In genomic region chr6:144659202-144659731, GRCh38 we compare ENCODE assay signal across 9 cellular contexts.
DNase-seq lines count a peak whose midpoint lies in the region; ATAC-seq and TF ChIP-seq lines count a peak whose summit lies in the region.
"Had no signal": no experiment of that assay in that cellular context is flagged by ENCODE, and none has a peak within 500 bp of the region (broad histone marks: within the 10 kb centered on the region; RNA-seq: fewer than 3 reads in every experiment).

No MANE protein-coding gene starts in this region.

- H3K27ac ChIP-seq in KOPT-K1 (ENCODE audit: low read depth, low read length, poor library complexity, severe bottlenecking) (peak overlapping the region; percentile 65), upper lobe of right lung (peak overlapping the region; percentile 33), sigmoid colon (no peak overlapping the region)

- no peak for TF ChIP-seq EP300 in sigmoid colon (IDR thresholded peaks at IDR 0.05)

- no peak for TF ChIP-seq POLR2A in sigmoid colon (IDR thresholded peaks at IDR 0.05)

- H3K4me3 Mint-ChIP-seq in activated naive CD8-positive, alpha-beta T cell treated with anti-CD3 and anti-CD28 coated beads for 36 hours = peak overlapping the region; percentile 30

- H3K9me3 Mint-ChIP-seq in activated naive CD8-positive, alpha-beta T cell treated with anti-CD3 and anti-CD28 coated beads for 36 hours = no peaks in the 10 kb centered on the region

- peak overlapping the region; percentile 74 for H3K27ac Mint-ChIP-seq in activated naive CD8-positive, alpha-beta T cell treated with anti-CD3 and anti-CD28 coated beads for 36 hours

- intact Hi-C loops in upper lobe of right lung (cut with DNase I) (no loop called here), sigmoid colon (cut with DNase I) (no loop called here)

- DNase-seq in ELF-1 (ENCODE audit: low read depth, low spot score) (peak; percentile 80), kidney tubule cell (ENCODE audit: low spot score) (peak; percentile 56), upper lobe of right lung (no peak), sigmoid colon (no peak), NCI-H2171 treated with DMSO at 0.1 percent for 48 hours (lab: John Stamatoyannopoulos, UW) (no peak)
- no peak for DNase-seq in activated naive CD8-positive, alpha-beta T cell treated with anti-CD3 and anti-CD28 coated beads for 36 hours

- no peak for TF ChIP-seq CTCF in upper lobe of right lung (IDR thresholded peaks at IDR 0.05)
- no peak for TF ChIP-seq CTCF in sigmoid colon (IDR thresholded peaks at IDR 0.05)

- H3K4me3 ChIP-seq in upper lobe of right lung = no peak overlapping the region
- no peak overlapping the region for H3K4me3 ChIP-seq in sigmoid colon

- WGBS in sigmoid colon, 2 donors = 13 to 20% methylated on average over 5 of the region's 5 CpGs

- H3K4me1 Mint-ChIP-seq in activated naive CD8-positive, alpha-beta T cell treated with anti-CD3 and anti-CD28 coated beads for 36 hours = peaks cover 46% of the 10 kb centered on the region

- H3K4me1 ChIP-seq in upper lobe of right lung (peaks cover 27% of the 10 kb centered on the region), sigmoid colon (peaks cover 0 to 18% (median 7%) of the 10 kb centered on the region in 4 donors)

- H3K9me3 ChIP-seq in KOPT-K1 (ENCODE audit: insufficient read depth, low read length, poor library complexity, severe bottlenecking) = no peaks in the 10 kb centered on the region
- no peaks in the 10 kb centered on the region for H3K9me3 ChIP-seq in upper lobe of right lung
- no peaks in the 10 kb centered on the region for H3K9me3 ChIP-seq in sigmoid colon

- no peaks in the 10 kb centered on the region for H3K27me3 Mint-ChIP-seq in activated naive CD8-positive, alpha-beta T cell treated with anti-CD3 and anti-CD28 coated beads for 36 hours

- H3K36me3 ChIP-seq in KOPT-K1 (ENCODE audit: insufficient read depth, low read length) (no peaks in the 10 kb centered on the region), upper lobe of right lung (no peaks in the 10 kb centered on the region), sigmoid colon (no peaks in the 10 kb centered on the region)

- H3K27me3 ChIP-seq in upper lobe of right lung (no peaks in the 10 kb centered on the region), sigmoid colon (no peaks in the 10 kb centered on the region)

- ATAC-seq in GM21381 (IDR thresholded peaks at IDR 0.05; ENCODE audit: unreplicated experiment) (peak; percentile 67), upper lobe of right lung (peak; percentile 72)
- ATAC-seq: Panc1 had no signal

- H3K36me3 Mint-ChIP-seq in activated naive CD8-positive, alpha-beta T cell treated with anti-CD3 and anti-CD28 coated beads for 36 hours = no peaks in the 10 kb centered on the region

Comparison
In these comparisons a context has a peak if more than half of its experiments do, and no peak if none do; other contexts are left out.
1. DNase-seq: peak in ELF-1 (single experiment) and kidney tubule cell (single experiment); none in activated naive CD8-positive, alpha-beta T cell treated with anti-CD3 and anti-CD28 coated beads for 36 hours (single experiment), upper lobe of right lung (single experiment), sigmoid colon (single experiment) and NCI-H2171 treated with DMSO at 0.1 percent for 48 hours (single experiment).
2. H3K27ac ChIP-seq: peak in KOPT-K1 (single experiment) and upper lobe of right lung (single experiment); none in sigmoid colon (0 of 4).